In genomic region chr3:76842232-76842631, GRCh38 we compare ENCODE assay signal across 27 cellular contexts.
"Had no signal": no experiment of that assay in that cellular context is flagged by ENCODE, and none has a peak within 500 bp of the region (broad histone marks: within the 10 kb centered on the region; RNA-seq: fewer than 3 reads in every experiment).

No MANE protein-coding gene starts in this region.

- ATAC-seq: effector memory CD8-positive, alpha-beta T cell; esophagus mucosa; gastrocnemius medialis; heart right ventricle; left cardiac atrium; left lobe of liver; naive thymus-derived CD4-positive, alpha-beta T cell had no signal

- H3K4me3 Mint-ChIP-seq: dendritic cell treated with granulocyte-macrophage colony-stimulating factor and Interleukin-4, amounts not matched to agents 40 ng/mL and 50 ng/mL, for 4 days; effector memory CD8-positive, alpha-beta T cell; endodermal cell; immature natural killer cell; naive thymus-derived CD4-positive, alpha-beta T cell had no signal

- H3K36me3 ChIP-seq: colonic mucosa, esophagus squamous epithelium, gastrocnemius medialis, heart right ventricle, left ventricle myocardium inferior, lower lobe of right lung had no signal

- H3K27me3 ChIP-seq: colonic mucosa, esophagus squamous epithelium, gastrocnemius medialis had no signal

- DNase-seq: colonic mucosa; cortex of kidney; effector CD8-positive, alpha-beta T cell; effector memory CD8-positive, alpha-beta T cell; endodermal cell; erythroblast; esophagus squamous epithelium; foreskin fibroblast; foreskin melanocyte; gastrocnemius medialis; glutamatergic neuron; head of caudate nucleus; heart right ventricle; hypothalamus; immature natural killer cell; islet precursor cell; kidney; left cardiac atrium; left ventricle myocardium inferior; lower lobe of right lung; mesendoderm; midbrain; naive thymus-derived CD4-positive, alpha-beta T cell had no signal

- H3K36me3 Mint-ChIP-seq: immature natural killer cell; naive thymus-derived CD4-positive, alpha-beta T cell had no signal

- H3K9me3 ChIP-seq: colonic mucosa, esophagus squamous epithelium, gastrocnemius medialis, lower lobe of right lung had no signal

- H3K27ac ChIP-seq: colonic mucosa, epithelial cell of prostate, esophagus squamous epithelium, gastrocnemius medialis, heart right ventricle, left ventricle myocardium inferior, lower lobe of right lung had no signal

- H3K27ac Mint-ChIP-seq: dendritic cell treated with granulocyte-macrophage colony-stimulating factor and Interleukin-4, amounts not matched to agents 40 ng/mL and 50 ng/mL, for 4 days; effector memory CD8-positive, alpha-beta T cell; endodermal cell; immature natural killer cell; naive thymus-derived CD4-positive, alpha-beta T cell had no signal

- H3K4me3 ChIP-seq: colonic mucosa, esophagus squamous epithelium, gastrocnemius medialis, heart right ventricle, left ventricle myocardium inferior, lower lobe of right lung had no signal

- H3K27me3 Mint-ChIP-seq: dendritic cell treated with granulocyte-macrophage colony-stimulating factor and Interleukin-4, amounts not matched to agents 40 ng/mL and 50 ng/mL, for 4 days; effector memory CD8-positive, alpha-beta T cell; naive thymus-derived CD4-positive, alpha-beta T cell had no signal

- H3K4me1 ChIP-seq: colonic mucosa, esophagus squamous epithelium, gastrocnemius medialis, heart right ventricle, left ventricle myocardium inferior, lower lobe of right lung had no signal

- H3K4me1 Mint-ChIP-seq: immature natural killer cell; naive thymus-derived CD4-positive, alpha-beta T cell had no signal
